Comparison of ENCODE assay signal across 16 cellular contexts in genomic region chr11:44037658-44037998, GRCh38. TPM values are rescaled to one million over a fixed set of nuclear protein-coding genes. Genes with fewer than 3 reads are reported as not detected.
"Had no signal": no experiment of that assay in that cellular context is flagged by ENCODE, and none has a peak within 500 bp of the region (broad histone marks: within the 10 kb centered on the region; RNA-seq: fewer than 3 reads in every experiment).

No MANE protein-coding gene starts in this region.

- H3K9me3 ChIP-seq: body of pancreas, colonic mucosa, upper lobe of left lung had no signal

- H3K4me3 ChIP-seq: body of pancreas, colonic mucosa, hepatocyte, upper lobe of left lung had no signal

- H3K4me1 Mint-ChIP-seq: activated B cell treated with CpG ODN at 0.5 μM for 24 hours; activated naive CD8-positive, alpha-beta T cell treated with anti-CD3 and anti-CD28 coated beads for 36 hours; naive thymus-derived CD4-positive, alpha-beta T cell; stimulated activated naive B cell treated with anti-CD40 and anti-IgM and Interleukin-4, amounts not matched to agents 10 μg/mL and 1 μg/mL and 100 μg/mL, for 72 hours had no signal

- H3K4me2 ChIP-seq: hepatocyte had no signal

- H3K4me1 ChIP-seq: body of pancreas, colonic mucosa had no signal

- H3K27ac Mint-ChIP-seq: activated B cell treated with CpG ODN at 0.5 μM for 24 hours; activated naive CD8-positive, alpha-beta T cell treated with anti-CD3 and anti-CD28 coated beads for 36 hours; activated T-helper 1 cell treated with anti-CD3 and anti-CD28 coated beads, Interleukin-12 subunit alpha, Interleukin-12 subunit beta, Interleukin-2, Interleukin-4 antibody, amounts not matched to agents 30 ng/mL and 10 ng/mL and 1 ng/mL, durations not matched to agents 14 hours and 24 hours and 36 hours; naive thymus-derived CD4-positive, alpha-beta T cell; stimulated activated naive B cell treated with anti-CD40 and anti-IgM and Interleukin-4, amounts not matched to agents 10 μg/mL and 1 μg/mL and 100 μg/mL, for 72 hours; T-helper 1 cell treated with Interleukin-12 subunit alpha and Interleukin-12 subunit beta and Interleukin-4 antibody, amounts not matched to agents 30 μg/mL and 1 μg/mL, for 36 hours had no signal

- FAIRE-seq: keratinocyte had no signal

- H3K27ac ChIP-seq: body of pancreas, colonic mucosa, hepatocyte had no signal

- DNase-seq: activated B cell treated with CpG ODN at 0.5 μM for 24 hours had no signal

- H3K27me3 ChIP-seq: body of pancreas, colonic mucosa, upper lobe of left lung had no signal

- H3K4me3 Mint-ChIP-seq: activated B cell treated with CpG ODN at 0.5 μM for 24 hours; activated naive CD8-positive, alpha-beta T cell treated with anti-CD3 and anti-CD28 coated beads for 36 hours; activated T-helper 1 cell treated with anti-CD3 and anti-CD28 coated beads, Interleukin-12 subunit alpha, Interleukin-12 subunit beta, Interleukin-2, Interleukin-4 antibody, amounts not matched to agents 30 ng/mL and 10 ng/mL and 1 ng/mL, durations not matched to agents 14 hours and 24 hours and 36 hours; naive thymus-derived CD4-positive, alpha-beta T cell; stimulated activated naive B cell treated with anti-CD40 and anti-IgM and Interleukin-4, amounts not matched to agents 10 μg/mL and 1 μg/mL and 100 μg/mL, for 72 hours; T-helper 1 cell treated with Interleukin-12 subunit alpha and Interleukin-12 subunit beta and Interleukin-4 antibody, amounts not matched to agents 30 μg/mL and 1 μg/mL, for 36 hours had no signal

- H2AFZ ChIP-seq: hepatocyte had no signal

- H3K36me3 ChIP-seq: colonic mucosa, upper lobe of left lung had no signal

RNA-seq across cellular contexts. Expression of gene ACCSL, which starts 10.2 kb away (rescaled TPM):
- total RNA-seq: activated B cell treated with CpG ODN at 0.5 μM for 24 hours; activated CD8-positive, alpha-beta memory T cell treated with anti-CD3 and anti-CD28 coated beads for 36 hours; activated naive CD8-positive, alpha-beta T cell treated with anti-CD3 and anti-CD28 coated beads for 36 hours; activated T-helper 1 cell treated with anti-CD3 and anti-CD28 coated beads, Interleukin-12 subunit alpha, Interleukin-12 subunit beta, Interleukin-2, Interleukin-4 antibody, amounts not matched to agents 30 ng/mL and 10 ng/mL and 1 ng/mL, durations not matched to agents 14 hours and 24 hours and 36 hours; body of pancreas; colonic mucosa; esophagus mucosa; glomerular endothelial cell; hepatocyte; left lobe of liver; lung microvascular endothelial cell; naive thymus-derived CD4-positive, alpha-beta T cell; upper lobe of left lung had no signal
- polyA plus RNA-seq: hepatocyte; keratinocyte; naive thymus-derived CD4-positive, alpha-beta T cell had no signal
